8 cellular contexts compared by ENCODE assay signal in the genomic region with DNA sequence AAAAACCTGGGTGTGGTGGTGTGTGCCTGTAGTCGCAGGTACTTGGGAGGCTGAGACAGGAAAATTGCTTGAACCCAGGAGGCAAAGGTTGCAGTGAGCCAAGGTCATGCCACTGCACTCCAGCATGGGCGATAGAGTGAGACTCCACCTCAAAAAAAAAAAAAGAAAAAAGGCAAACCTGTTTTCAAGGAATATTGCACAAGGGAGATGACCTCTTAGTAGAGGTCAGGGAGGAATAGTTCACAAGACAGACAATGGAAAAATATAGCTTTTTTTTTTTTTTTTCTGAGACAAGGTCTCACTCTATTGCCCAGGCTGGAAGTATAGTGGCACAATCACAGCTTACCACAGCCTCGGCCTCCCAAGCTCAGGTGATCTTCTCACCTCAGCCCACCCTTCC.
"Had no signal": no experiment of that assay in that cellular context is flagged by ENCODE, and none has a peak within 500 bp of the region (broad histone marks: within the 10 kb centered on the region; RNA-seq: fewer than 3 reads in every experiment).

No MANE protein-coding gene starts in this region.

- H3K4me3 ChIP-seq: GM12878 had no signal

- ATAC-seq: GM12878 had no signal

- FAIRE-seq: G401.6, GM12878, GM12891, GM12892, GM18507, GM19239 had no signal

- DNase-seq: GDM1, GF-D8 had no signal
